In genomic region chr16:70746708-70747424, GRCh38 we compare ENCODE assay signal across 8 cellular contexts. TPM values are rescaled to one million over a fixed set of nuclear protein-coding genes. Genes with fewer than 3 reads are reported as not detected.
DNase-seq lines count a peak whose midpoint lies in the region; ATAC-seq and TF ChIP-seq lines count a peak whose summit lies in the region.

No MANE protein-coding gene starts in this region.

- H3K36me3 Mint-ChIP-seq in activated CD4-positive, alpha-beta T cell treated with anti-CD3 and anti-CD28 coated beads, Interleukin-2, amount 10 ng/mL, durations not matched to agents 7 days and 5 days (ENCODE audit: low read depth) = peaks cover 37% of the 10 kb centered on the region
- peaks cover 20% of the 10 kb centered on the region for H3K36me3 Mint-ChIP-seq in memory B cell

- H3K9me3 Mint-ChIP-seq in activated CD4-positive, alpha-beta T cell treated with anti-CD3 and anti-CD28 coated beads, Interleukin-2, amount 10 ng/mL, durations not matched to agents 7 days and 5 days = peaks cover 5% of the 10 kb centered on the region
- no peaks in the 10 kb centered on the region for H3K9me3 Mint-ChIP-seq in memory B cell

- H4K20me1 ChIP-seq in OCI-LY7 (ENCODE audit: insufficient read depth, low read length) = no peaks in the 10 kb centered on the region

- no TSS peak for BruUV-seq in OCI-LY7 (replicated peaks; lab: Mats Ljungman, UMichigan)

- H3K79me2 ChIP-seq in OCI-LY7 (ENCODE audit: insufficient read depth, low read depth, low read length) = no peaks in the 10 kb centered on the region

- TF ChIP-seq CTCF in OCI-LY7 (conservative IDR thresholded peaks at IDR 0.05; ENCODE audit: low read length) (no peak), cardiac fibroblast (IDR thresholded peaks at IDR 0.05; ENCODE audit: low read depth, low read length) (no peak)

- H3K4me3 ChIP-seq in OCI-LY7 (ENCODE audit: low read depth, low read length, poor library complexity, severe bottlenecking) = no peak overlapping the region
- H3K4me3 ChIP-seq in cardiac fibroblast (replicated peaks in 1 of 2; ENCODE audit: low read depth in 2 of 2, low read length in 2 of 2) = no peak overlapping the region

- peaks cover 39% of the 10 kb centered on the region for H3K36me3 ChIP-seq in OCI-LY7 (ENCODE audit: insufficient read depth, low read length)

- ATAC-seq in memory B cell (ENCODE audit: low read depth) = no peak
- no peak for ATAC-seq in HG03135 (IDR thresholded peaks at IDR 0.05; ENCODE audit: unreplicated experiment)
- ATAC-seq in GM18870 (IDR thresholded peaks at IDR 0.05; ENCODE audit: unreplicated experiment) = no peak

- H2AFZ ChIP-seq in OCI-LY7 (ENCODE audit: low read length) = no peak overlapping the region

- H3K9me3 ChIP-seq in OCI-LY7 (ENCODE audit: low read length) = no peaks in the 10 kb centered on the region

- intact Hi-C loops in OCI-LY7 (cut with micrococcal nuclease; ENCODE audit: unreplicated experiment) = no loop called here

- no peaks in the 10 kb centered on the region for H3K27me3 Mint-ChIP-seq in activated CD4-positive, alpha-beta T cell treated with anti-CD3 and anti-CD28 coated beads, Interleukin-2, amount 10 ng/mL, durations not matched to agents 7 days and 5 days
- no peaks in the 10 kb centered on the region for H3K27me3 Mint-ChIP-seq in memory B cell

- POLR2A ChIA-PET in activated CD4-positive, alpha-beta T cell treated with anti-CD3 and anti-CD28 coated beads, Interleukin-2, amount 10 ng/mL, durations not matched to agents 7 days and 5 days (lab: Charles Lee) = no interaction called here
- POLR2A ChIA-PET in OCI-LY7 (lab: Charles Lee) = no interaction called here

- DNase-seq in activated CD4-positive, alpha-beta T cell treated with anti-CD3 and anti-CD28 coated beads, Interleukin-2, amount 10 ng/mL, durations not matched to agents 7 days and 5 days = peak; percentile 82
- DNase-seq in activated CD4-positive, alpha-beta T cell treated with anti-CD3 and anti-CD28 coated beads for 1 hour = no peak
- DNase-seq in OCI-LY7 (ENCODE audit: low spot score) (peak; percentile 10), cardiac fibroblast (ENCODE audit: low read depth in 2 of 2) (peak; percentile 91 to 94), memory B cell (ENCODE audit: low spot score in 2 of 2) (no peak), NCI-H524 treated with DMSO at 0.1 percent for 48 hours (lab: John Stamatoyannopoulos, UW) (no peak)

- H3K27ac Mint-ChIP-seq in activated CD4-positive, alpha-beta T cell treated with anti-CD3 and anti-CD28 coated beads, Interleukin-2, amount 10 ng/mL, durations not matched to agents 7 days and 5 days = peak overlapping the region; percentile 95
- peak overlapping the region; percentile 78 for H3K27ac Mint-ChIP-seq in memory B cell

- H3K27ac ChIP-seq in OCI-LY7 (ENCODE audit: low read depth, low read length, poor library complexity, severe bottlenecking) = no peak overlapping the region

- peak overlapping the region; percentile 15 for H3K4me3 Mint-ChIP-seq in activated CD4-positive, alpha-beta T cell treated with anti-CD3 and anti-CD28 coated beads, Interleukin-2, amount 10 ng/mL, durations not matched to agents 7 days and 5 days
- H3K4me3 Mint-ChIP-seq in memory B cell = no peak overlapping the region

- H3K9me2 ChIP-seq in OCI-LY7 (ENCODE audit: insufficient read depth, low read length) = no peaks in the 10 kb centered on the region

- CTCF ChIA-PET in activated CD4-positive, alpha-beta T cell treated with anti-CD3 and anti-CD28 coated beads, Interleukin-2, amount 10 ng/mL, durations not matched to agents 7 days and 5 days (lab: Charles Lee) = interaction anchor here (1.3 to 1.6 kb wide), 2 partner anchors 9 to 24 kb away, joined by 4 read pairs; no protein-coding TSS in a partner anchor
- CTCF ChIA-PET in OCI-LY7 (lab: Charles Lee; ENCODE audit: unreplicated experiment) = no interaction called here

- peak overlapping the region; percentile 11; the same call in 1 of the 2 replicates for H3K4me2 ChIP-seq in OCI-LY7 (ENCODE audit: low read length)

- peaks cover 10% of the 10 kb centered on the region for H3K4me1 ChIP-seq in OCI-LY7 (ENCODE audit: insufficient read depth, low read length, poor library complexity, severe bottlenecking)

- H3K4me1 Mint-ChIP-seq in activated CD4-positive, alpha-beta T cell treated with anti-CD3 and anti-CD28 coated beads, Interleukin-2, amount 10 ng/mL, durations not matched to agents 7 days and 5 days = peaks cover 75% of the 10 kb centered on the region
- H3K4me1 Mint-ChIP-seq in memory B cell = peaks cover 16% of the 10 kb centered on the region

RNA-seq across cellular contexts. Expression of gene VAC14, which starts 54.1 kb away (rescaled TPM):
- 10 to 100 TPM; 35.9 to 37.1 TPM for total RNA-seq in activated CD4-positive, alpha-beta T cell treated with anti-CD3 and anti-CD28 coated beads, Interleukin-2, amount 10 ng/mL, durations not matched to agents 7 days and 5 days
- total RNA-seq in OCI-LY7 (2014; rRNA removed; shearing (Covaris generic)) = 33.9 and 37.6 TPM in 2 replicates
- total RNA-seq in OCI-LY7 (2022) = 39.5 and 43.1 TPM in 2 replicates

Comparison
In these comparisons a context has a peak if more than half of its experiments do, and no peak if none do; other contexts are left out.
1. DNase-seq: peak in activated CD4-positive, alpha-beta T cell treated with anti-CD3 and anti-CD28 coated beads, Interleukin-2, amount 10 ng/mL, durations not matched to agents 7 days and 5 days (single experiment), OCI-LY7 (single experiment) and cardiac fibroblast (2 of 2); none in activated CD4-positive, alpha-beta T cell treated with anti-CD3 and anti-CD28 coated beads for 1 hour (single experiment), memory B cell (0 of 2) and NCI-H524 treated with DMSO at 0.1 percent for 48 hours (single experiment).